8 cellular contexts compared by ENCODE assay signal in the genomic region with DNA sequence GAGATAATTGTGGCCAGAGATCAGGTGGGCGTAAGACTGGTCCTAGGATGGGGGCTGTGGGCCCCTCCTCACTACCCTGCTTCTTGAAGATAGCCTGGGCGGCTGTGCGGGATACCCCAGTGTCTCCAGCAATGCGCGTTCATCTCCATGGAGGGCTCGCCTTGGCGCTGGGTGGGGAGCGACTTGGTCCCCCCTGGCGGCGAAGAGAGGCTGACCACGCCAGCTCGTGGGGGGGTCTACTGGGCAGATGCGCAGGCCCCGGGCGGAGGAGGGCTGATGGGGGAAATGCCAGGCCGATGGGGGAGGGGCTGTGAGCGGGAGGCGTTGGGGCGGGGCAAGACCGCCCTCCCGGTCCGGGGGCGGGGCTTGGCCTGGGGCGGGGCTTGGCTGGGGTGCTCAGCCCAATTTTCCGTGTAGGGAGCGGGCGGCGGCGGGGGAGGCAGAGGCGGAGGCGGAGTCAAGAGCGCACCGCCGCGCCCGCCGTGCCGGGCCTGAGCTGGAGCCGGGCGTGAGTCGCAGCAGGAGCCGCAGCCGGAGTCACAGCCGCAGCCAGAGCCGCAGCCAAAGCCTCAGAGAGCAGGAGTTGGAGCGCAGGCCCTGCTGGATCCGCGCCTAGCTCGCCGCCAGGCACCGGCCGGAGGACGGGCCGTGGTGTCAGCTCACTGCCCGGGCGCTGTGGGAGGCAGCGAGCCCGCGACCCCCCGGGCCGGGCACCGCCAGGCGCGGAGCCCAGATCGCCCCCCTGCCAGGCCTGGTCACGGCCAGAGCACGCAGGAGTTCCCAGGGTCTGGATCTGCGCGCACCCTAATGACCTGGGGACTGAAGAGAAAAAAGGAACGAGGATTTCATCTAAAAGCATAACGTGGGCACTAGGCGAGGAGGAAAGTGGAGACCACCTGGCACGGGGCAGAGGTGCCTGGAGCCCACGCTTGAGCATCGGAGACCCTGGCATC. TPM values are rescaled to one million over a fixed set of nuclear protein-coding genes. Genes with fewer than 3 reads are reported as not detected.
A peak's percentile ranks its signal among the peaks of the same experiment; 100 is the strongest.
DNase-seq lines count a peak whose midpoint lies in the region; ATAC-seq and TF ChIP-seq lines count a peak whose summit lies in the region.

A gene with protein sequence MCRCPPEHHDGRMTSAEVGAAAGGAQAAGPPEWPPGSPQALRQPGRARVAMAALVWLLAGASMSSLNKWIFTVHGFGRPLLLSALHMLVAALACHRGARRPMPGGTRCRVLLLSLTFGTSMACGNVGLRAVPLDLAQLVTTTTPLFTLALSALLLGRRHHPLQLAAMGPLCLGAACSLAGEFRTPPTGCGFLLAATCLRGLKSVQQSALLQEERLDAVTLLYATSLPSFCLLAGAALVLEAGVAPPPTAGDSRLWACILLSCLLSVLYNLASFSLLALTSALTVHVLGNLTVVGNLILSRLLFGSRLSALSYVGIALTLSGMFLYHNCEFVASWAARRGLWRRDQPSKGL (plus strand): TSS at position 509 of the 953 bp plus-strand sequence. CDS start 670 bp downstream, outside the sequence.

- peak; percentile 69 for ATAC-seq in GM21381 (IDR thresholded peaks at IDR 0.05; ENCODE audit: unreplicated experiment)

- TF ChIP-seq CTCF in OCI-LY1 (IDR thresholded peaks at IDR 0.05; ENCODE audit: low read length) (peak; percentile 19; the same call in 1 of the 2 replicates), epithelial cell of proximal tubule (conservative IDR thresholded peaks at IDR 0.05; ENCODE audit: low read depth, low read length) (peak; percentile 38)

- H3K79me2 ChIP-seq in OCI-LY1 (ENCODE audit: insufficient read depth, low read length), result no peaks in the 10 kb centered on the region

- H4K20me1 ChIP-seq in OCI-LY1 (ENCODE audit: insufficient read depth, low read length), result no peaks in the 10 kb centered on the region

- peaks cover 15% of the 10 kb centered on the region; the same call in 1 of the 2 replicates for H3K4me1 ChIP-seq in HUES48 (ENCODE audit: control insufficient read depth, insufficient read depth, low read length)
- peaks cover 25% of the 10 kb centered on the region for H3K4me1 ChIP-seq in OCI-LY1 (ENCODE audit: insufficient read depth, low read length, severe bottlenecking)
- peaks cover 29% of the 10 kb centered on the region for H3K4me1 ChIP-seq in mucosa of stomach (ENCODE audit: control insufficient read depth, insufficient read depth, low read length)

- in situ Hi-C loops in Caki2 (cut with HindIII; ENCODE audit: low pct_unique_long_range_greater_than_20kb, low sequenced_read_pairs), result no loop called here

- H3K4me2 ChIP-seq in OCI-LY1 (ENCODE audit: low read length), result peak within 1 kb of the TSS; percentile 76

- H3K27me3 ChIP-seq in HUES48 (ENCODE audit: control insufficient read depth, insufficient read depth, low read length) (peaks cover 3% of the 10 kb centered on the region; the same call in 1 of the 2 replicates), OCI-LY1 (ENCODE audit: insufficient read depth, low read length) (no peaks in the 10 kb centered on the region), mucosa of stomach (ENCODE audit: control insufficient read depth, insufficient read depth, low read length) (no peaks in the 10 kb centered on the region)

- H2AFZ ChIP-seq in OCI-LY1 (ENCODE audit: low read length), result peak within 1 kb of the TSS; percentile 68; the same call in 1 of the 2 replicates

- peak within 1 kb of the TSS; percentile 69 for H3K4me3 ChIP-seq in HUES48 (ENCODE audit: low read depth, low read length)
- peak within 1 kb of the TSS; percentile 67 for H3K4me3 ChIP-seq in OCI-LY1 (ENCODE audit: low read depth, low read length, poor library complexity, severe bottlenecking)
- peak within 1 kb of the TSS; percentile 63 for H3K4me3 ChIP-seq in epithelial cell of proximal tubule (ENCODE audit: low read depth, low read length)
- H3K4me3 ChIP-seq in mucosa of stomach (ENCODE audit: low read length), result peak within 1 kb of the TSS; percentile 29

- no peaks in the 10 kb centered on the region for H3K9me2 ChIP-seq in OCI-LY1 (ENCODE audit: low read depth, low read length)

- H3K9me3 ChIP-seq in HUES48 (ENCODE audit: control insufficient read depth, insufficient read depth, low read length) (no peaks in the 10 kb centered on the region), OCI-LY1 (ENCODE audit: low read length) (no peaks in the 10 kb centered on the region), mucosa of stomach (ENCODE audit: control insufficient read depth, low read length) (no peaks in the 10 kb centered on the region)

- H3F3A ChIP-seq in OCI-LY1 (ENCODE audit: insufficient read depth, low read length), result no peaks in the 10 kb centered on the region

- H3K36me3 ChIP-seq in HUES48 (ENCODE audit: control insufficient read depth, insufficient read depth, low read length) (no peaks in the 10 kb centered on the region), OCI-LY1 (ENCODE audit: insufficient read depth, low read length) (no peaks in the 10 kb centered on the region), mucosa of stomach (ENCODE audit: control insufficient read depth, insufficient read depth, low read length) (no peaks in the 10 kb centered on the region)

- H3K9ac ChIP-seq in HUES48 (ENCODE audit: low read depth, low read length), result no peak within 1 kb of the TSS
- H3K9ac ChIP-seq in OCI-LY1 (ENCODE audit: low read length), result peak within 1 kb of the TSS; percentile 80
- peak within 1 kb of the TSS; percentile 79 for H3K9ac ChIP-seq in mucosa of stomach (ENCODE audit: low read length)

- H3K27ac ChIP-seq in HUES48 (ENCODE audit: low read depth, low read length) (peak within 1 kb of the TSS; percentile 19), OCI-LY1 (ENCODE audit: low read depth, low read length, poor library complexity, severe bottlenecking) (peak within 1 kb of the TSS; percentile 35)

- DNase-seq in Caki2 (ENCODE audit: low read depth), result peak; percentile 79
- DNase-seq in activated T-cell treated with anti-CD3 and anti-CD28 coated beads for 48 hours (ENCODE audit: low read depth), result peak; percentile 95
- no peak for DNase-seq in epithelial cell of proximal tubule (ENCODE audit: low read depth)
- peak; percentile 99 for DNase-seq in stimulated activated CD8-positive, alpha-beta memory T cell treated with anti-CD3 and anti-CD28 coated beads, Interleukin-4, amount 100 ng/mL, for 48 hours

RNA-seq across cellular contexts. Expression of the gene that starts here (rescaled TPM):
- total RNA-seq in Caki2 (2014; rRNA removed; shearing (Covaris generic); ENCODE audit: low replicate concordance), result 12.5 and 14.2 TPM in 2 replicates
- 9.1 and 10.7 TPM in 2 replicates for total RNA-seq in epithelial cell of proximal tubule
